Comparison of ENCODE assay signal across 1 cellular context in genomic region chr6:34055223-34055933, GRCh38.
TF ChIP-seq lines count a peak whose summit lies in the region.

No MANE protein-coding gene starts in this region.

TF ChIP-seq in HEK293, 187 proteins besides CTCF, POLR2A, EP300 and RAD21 (continued from another document):
- TF ChIP-seq PATZ1 (tag by site-specific recombination; IDR thresholded peaks at IDR 0.05) = peak; percentile 42; the same call in 1 of the 2 replicates
